Comparison of ENCODE assay signal across 28 cellular contexts in the genomic region with DNA sequence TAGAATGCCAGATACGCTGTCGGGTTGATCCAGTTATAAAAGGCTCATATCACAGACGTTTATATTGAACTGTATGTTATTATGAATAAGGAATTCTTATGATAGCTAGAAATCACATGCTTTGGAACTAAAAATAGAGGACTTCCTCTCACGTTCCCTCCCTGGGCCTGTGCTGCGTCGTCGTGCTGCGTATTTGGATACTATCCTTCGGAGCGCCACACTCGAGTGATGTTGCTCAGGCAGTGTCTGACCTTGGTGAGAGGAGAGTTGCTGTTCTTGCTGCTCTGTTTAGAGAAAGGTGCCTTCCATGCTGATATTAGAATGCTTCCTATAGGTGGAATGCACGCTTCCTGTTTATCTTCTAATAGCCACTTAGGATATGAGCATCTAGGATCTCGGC. TPM values are rescaled to one million over a fixed set of nuclear protein-coding genes. Genes with fewer than 3 reads are reported as not detected.
DNase-seq lines count a peak whose midpoint lies in the region; ATAC-seq and TF ChIP-seq lines count a peak whose summit lies in the region.
"Had no signal": no experiment of that assay in that cellular context is flagged by ENCODE, and none has a peak within 500 bp of the region (broad histone marks: within the 10 kb centered on the region; RNA-seq: fewer than 3 reads in every experiment).

No MANE protein-coding gene starts in this region.

- no peak overlapping the region for H2BK120ac ChIP-seq in neuronal stem cell (ENCODE audit: low read depth, low read length)

- H3K27ac Mint-ChIP-seq in activated T-cell treated with anti-CD3 and anti-CD28 coated beads, Interleukin-2, amount 50 U/mL, for 24 hours = no peak overlapping the region
- H3K27ac Mint-ChIP-seq: CD4-positive, alpha-beta T cell; HFFc6 had no signal

- no peak overlapping the region for H3K18ac ChIP-seq in neuronal stem cell (ENCODE audit: low read length)

- peaks cover 81% of the 10 kb centered on the region for H3K36me3 Mint-ChIP-seq in activated T-cell treated with anti-CD3 and anti-CD28 coated beads, Interleukin-2, amount 50 U/mL, for 24 hours (ENCODE audit: low read depth)

- TF ChIP-seq POLR2A in GM18505 (IDR thresholded peaks at IDR 0.05; ENCODE audit: borderline replicate concordance, extremely low read depth, insufficient read depth, insufficient read length) = no peak

- H2AK5ac ChIP-seq in neuronal stem cell (ENCODE audit: low read depth, low read length) = no peak overlapping the region

- H3K23ac ChIP-seq in neuronal stem cell (ENCODE audit: low read depth, low read length, poor library complexity) = no peak overlapping the region

- no peak overlapping the region for H3K4me3 Mint-ChIP-seq in activated T-cell treated with anti-CD3 and anti-CD28 coated beads, Interleukin-2, amount 50 U/mL, for 24 hours
- H3K4me3 Mint-ChIP-seq: CD4-positive, alpha-beta T cell; HFFc6 had no signal

- H3K79me1 ChIP-seq in neuronal stem cell (ENCODE audit: low read depth, low read length) = peaks cover 4% of the 10 kb centered on the region

- H2BK5ac ChIP-seq in neuronal stem cell (ENCODE audit: low read length) = no peak overlapping the region

- peak; percentile 43 to 62 for ATAC-seq in left cardiac atrium
- no peak for ATAC-seq in GM18519 (IDR thresholded peaks at IDR 0.05; ENCODE audit: low FRiP score, unreplicated experiment)
- no peak for ATAC-seq in HG03159 (IDR thresholded peaks at IDR 0.05; ENCODE audit: unreplicated experiment)
- ATAC-seq in GM18505 (IDR thresholded peaks at IDR 0.05; ENCODE audit: unreplicated experiment) = no peak

- no peaks in the 10 kb centered on the region for H3K4me1 Mint-ChIP-seq in activated T-cell treated with anti-CD3 and anti-CD28 coated beads, Interleukin-2, amount 50 U/mL, for 24 hours (ENCODE audit: low read depth)

- H3K27ac ChIP-seq in cingulate gyrus (ENCODE audit: low read depth, low read length) = peak overlapping the region; percentile 0
- no peak overlapping the region for H3K27ac ChIP-seq in neuronal stem cell (replicated peaks; ENCODE audit: low read length)
- H3K27ac ChIP-seq: BLaER1 treated with 17β-estradiol and CSF1 and Interleukin-3, amounts not matched to agents 10 nM and 100 nM; HL-60 had no signal

- H3K4me1 ChIP-seq in neuronal stem cell (ENCODE audit: control insufficient read depth in 2 of 2, insufficient read depth in 1 of 2, low read depth in 1 of 2, low read length in 2 of 2) = peaks cover 6 to 8% of the 10 kb centered on the region in 2 donors
- H3K4me1 ChIP-seq: HAP-1 had no signal

- H3K14ac ChIP-seq in neuronal stem cell (ENCODE audit: low read length) = no peak overlapping the region

- H3K4me3 ChIP-seq in neuronal stem cell (ENCODE audit: low read length in 2 of 2) = no peak overlapping the region
- H3K4me3 ChIP-seq: BLaER1 treated with 17β-estradiol and CSF1 and Interleukin-3, amounts not matched to agents 10 nM and 100 nM; HAP-1 had no signal

- no peak overlapping the region for H2BK15ac ChIP-seq in neuronal stem cell (ENCODE audit: low read length)

- H4K8ac ChIP-seq in neuronal stem cell (ENCODE audit: low read depth, low read length) = no peak overlapping the region

- WGBS in neuronal stem cell (ENCODE audit: extremely low coverage in 2 of 2, insufficient read length in 2 of 2, insufficient replicate concordance in 1 of 2), 2 donors = no CpG with 5 or more reads among the region's 13 CpGs

- no peaks in the 10 kb centered on the region for H3K27me3 Mint-ChIP-seq in activated T-cell treated with anti-CD3 and anti-CD28 coated beads, Interleukin-2, amount 50 U/mL, for 24 hours
- H3K27me3 Mint-ChIP-seq: CD4-positive, alpha-beta T cell had no signal

- no peak overlapping the region for H2BK12ac ChIP-seq in neuronal stem cell (ENCODE audit: low read length)

- peak; percentile 45 for DNase-seq in G401 (ENCODE audit: low spot score)
- DNase-seq in left cardiac atrium = no peak
- DNase-seq in neuronal stem cell (ENCODE audit: low spot score) = no peak
- DNase-seq in activated T-cell treated with anti-CD3 and anti-CD28 coated beads, Interleukin-2, amount 50 U/mL, for 24 hours = no peak
- DNase-seq: AML-193; CD4-positive, alpha-beta T cell; COR-L47; DMS79; EL; GF-D8; GOT3; HFFc6; NCI-H1048; NCI-H1417 treated with DMSO at 0.1 percent for 48 hours; NCI-H1694 treated with DMSO at 0.1 percent for 48 hours; NCI-H2081; NCI-H2227 treated with DMSO at 0.1 percent for 48 hours; NCI-H526 treated with DMSO at 0.1 percent for 48 hours; RPMI8226; SHP77 treated with DMSO at 0.1 percent for 48 hours had no signal

- in situ Hi-C loops in G401 (cut with HindIII; ENCODE audit: low sequenced_read_pairs) = loop anchor here (25.0 kb wide), 1 partner anchor 202 kb away; no protein-coding TSS in a partner anchor

- H2AFZ ChIP-seq in neuronal stem cell (ENCODE audit: low read length) = no peak overlapping the region

- H3K9me3 Mint-ChIP-seq in activated T-cell treated with anti-CD3 and anti-CD28 coated beads, Interleukin-2, amount 50 U/mL, for 24 hours = no peaks in the 10 kb centered on the region
- H3K9me3 Mint-ChIP-seq: CD4-positive, alpha-beta T cell; HFFc6 had no signal

- peaks cover 0 to 2% of the 10 kb centered on the region in 2 donors for H3K9me3 ChIP-seq in neuronal stem cell (replicated peaks in 1 of 2; ENCODE audit: control insufficient read depth in 2 of 2, insufficient read depth in 1 of 2, low read depth in 1 of 2, low read length in 2 of 2)
- H3K9me3 ChIP-seq: BLaER1 treated with 17β-estradiol and CSF1 and Interleukin-3, amounts not matched to agents 10 nM and 100 nM; HAP-1 had no signal

- no peak overlapping the region for H3K4me2 ChIP-seq in neuronal stem cell (ENCODE audit: insufficient read depth, low read length, poor library complexity, severe bottlenecking)
- H3K4me2 ChIP-seq: BLaER1 treated with 17β-estradiol and CSF1 and Interleukin-3, amounts not matched to agents 10 nM and 100 nM had no signal

- H4K91ac ChIP-seq in neuronal stem cell (ENCODE audit: low read depth, low read length, poor library complexity) = no peak overlapping the region

- H3K36me3 ChIP-seq in neuronal stem cell (replicated peaks in 1 of 2; ENCODE audit: control insufficient read depth in 2 of 2, insufficient read depth in 2 of 2, low read length in 2 of 2) = peaks cover 68 to 95% of the 10 kb centered on the region in 2 donors

- H3K9ac ChIP-seq in neuronal stem cell (ENCODE audit: low read depth, low read length, poor library complexity) = peak overlapping the region; percentile 55
- H3K9ac ChIP-seq: BLaER1 treated with 17β-estradiol and CSF1 and Interleukin-3, amounts not matched to agents 10 nM and 100 nM had no signal

- intact Hi-C loops in left cardiac atrium (cut with DNase I) = loop anchor here in 1 of 2 donors (10.0 kb wide), 1 partner anchor 145 kb away; no protein-coding TSS in a partner anchor

- no peaks in the 10 kb centered on the region for H3K27me3 ChIP-seq in neuronal stem cell (ENCODE audit: control insufficient read depth in 3 of 3, insufficient read depth in 3 of 3, low read depth in 1 of 3, low read length in 3 of 3)
- H3K27me3 ChIP-seq: BLaER1 treated with 17β-estradiol and CSF1 and Interleukin-3, amounts not matched to agents 10 nM and 100 nM had no signal

- no peak overlapping the region for H3K4ac ChIP-seq in neuronal stem cell (ENCODE audit: low read length)

RNA-seq across cellular contexts. Expression of a gene that starts 20.2 kb away (rescaled TPM):
- not detected in 2 replicates for total RNA-seq in G401 (2014; rRNA removed; shearing (Covaris generic))
- total RNA-seq in left cardiac atrium = 1 to 10 TPM; 1.5 to 2.9 TPM
- polyA plus RNA-seq in neuronal stem cell (2013, experiment 1 of 2) = 0.73 TPM
- 0.58 TPM for polyA plus RNA-seq in neuronal stem cell (2013, experiment 2 of 2)
- total RNA-seq: HFFc6, NCI-H460 had no signal

Comparison
In these comparisons a context has a peak if more than half of its experiments do, and no peak if none do; other contexts are left out.
1. ATAC-seq: peak in left cardiac atrium (2 of 2); none in GM18519 (single experiment), HG03159 (single experiment) and GM18505 (single experiment).